ENCODE assay signal across 8 cellular contexts in the genomic region with DNA sequence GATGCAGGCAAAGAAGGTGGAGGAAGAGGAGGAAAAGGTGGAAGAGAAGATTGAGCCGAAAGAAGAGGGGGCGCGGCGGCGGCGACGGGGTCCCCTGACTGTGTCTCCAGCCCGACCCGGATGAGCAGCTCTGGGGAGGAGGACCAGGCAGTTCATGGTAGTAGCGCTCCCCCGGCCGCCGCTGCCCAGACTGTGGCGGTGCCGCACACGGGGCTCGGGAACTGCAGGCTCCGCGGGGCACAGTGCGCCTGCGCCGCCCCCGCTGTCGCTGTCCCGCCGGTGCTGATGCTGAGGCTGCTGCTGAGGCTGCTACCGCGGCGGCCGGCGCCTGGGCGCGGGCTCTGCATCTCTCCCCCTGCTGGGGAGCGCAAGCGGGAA. TPM values are rescaled to one million over a fixed set of nuclear protein-coding genes. Genes with fewer than 3 reads are reported as not detected.
DNase-seq lines count a peak whose midpoint lies in the region; ATAC-seq and TF ChIP-seq lines count a peak whose summit lies in the region.

A gene with protein sequence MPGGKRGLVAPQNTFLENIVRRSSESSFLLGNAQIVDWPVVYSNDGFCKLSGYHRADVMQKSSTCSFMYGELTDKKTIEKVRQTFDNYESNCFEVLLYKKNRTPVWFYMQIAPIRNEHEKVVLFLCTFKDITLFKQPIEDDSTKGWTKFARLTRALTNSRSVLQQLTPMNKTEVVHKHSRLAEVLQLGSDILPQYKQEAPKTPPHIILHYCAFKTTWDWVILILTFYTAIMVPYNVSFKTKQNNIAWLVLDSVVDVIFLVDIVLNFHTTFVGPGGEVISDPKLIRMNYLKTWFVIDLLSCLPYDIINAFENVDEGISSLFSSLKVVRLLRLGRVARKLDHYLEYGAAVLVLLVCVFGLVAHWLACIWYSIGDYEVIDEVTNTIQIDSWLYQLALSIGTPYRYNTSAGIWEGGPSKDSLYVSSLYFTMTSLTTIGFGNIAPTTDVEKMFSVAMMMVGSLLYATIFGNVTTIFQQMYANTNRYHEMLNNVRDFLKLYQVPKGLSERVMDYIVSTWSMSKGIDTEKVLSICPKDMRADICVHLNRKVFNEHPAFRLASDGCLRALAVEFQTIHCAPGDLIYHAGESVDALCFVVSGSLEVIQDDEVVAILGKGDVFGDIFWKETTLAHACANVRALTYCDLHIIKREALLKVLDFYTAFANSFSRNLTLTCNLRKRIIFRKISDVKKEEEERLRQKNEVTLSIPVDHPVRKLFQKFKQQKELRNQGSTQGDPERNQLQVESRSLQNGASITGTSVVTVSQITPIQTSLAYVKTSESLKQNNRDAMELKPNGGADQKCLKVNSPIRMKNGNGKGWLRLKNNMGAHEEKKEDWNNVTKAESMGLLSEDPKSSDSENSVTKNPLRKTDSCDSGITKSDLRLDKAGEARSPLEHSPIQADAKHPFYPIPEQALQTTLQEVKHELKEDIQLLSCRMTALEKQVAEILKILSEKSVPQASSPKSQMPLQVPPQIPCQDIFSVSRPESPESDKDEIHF (minus strand): TSS at position 225 of the 378 bp plus-strand sequence. CDS start 272 bp downstream, outside the sequence.

- WGBS in esophagus, 2 donors = 1% methylated on average over 31 to 35 of the region's 35 CpGs

- H3K4me1 ChIP-seq in OCI-LY3 (ENCODE audit: low read length) (peaks cover 83% of the 10 kb centered on the region), esophagus (ENCODE audit: control insufficient read depth in 2 of 2, insufficient read depth in 2 of 2, low read length in 1 of 2) (peaks cover 3 to 6% of the 10 kb centered on the region in 2 donors)

- H4K20me1 ChIP-seq in OCI-LY3 (ENCODE audit: insufficient read depth, low read length) = no peaks in the 10 kb centered on the region

- TF ChIP-seq CTCF in BJ (IDR thresholded peaks at IDR 0.05; ENCODE audit: insufficient read depth, low read depth, low read length) = no peak
- TF ChIP-seq CTCF in HFF-Myc (IDR thresholded peaks at IDR 0.05; ENCODE audit: low read depth, low read length, missing control alignments) = no peak
- TF ChIP-seq CTCF in OCI-LY3 (IDR thresholded peaks at IDR 0.05; ENCODE audit: low read depth, low read length) = no peak

- H3K4me3 ChIP-seq in BJ (ENCODE audit: low read depth, low read length) (peak within 1 kb of the TSS; percentile 39), HFF-Myc (replicated peaks; ENCODE audit: low read depth, low read length) (peak within 1 kb of the TSS; percentile 7; the same call in 1 of the 2 replicates), OCI-LY3 (ENCODE audit: low read length) (peak within 1 kb of the TSS; percentile 39), esophagus (ENCODE audit: low read depth in 1 of 2, low read length in 2 of 2) (peak within 1 kb of the TSS; percentile 14 to 25)

- H3K27me3 ChIP-seq in BJ (ENCODE audit: control insufficient read depth, insufficient read depth, low read length) (peaks cover 14% of the 10 kb centered on the region), OCI-LY3 (ENCODE audit: low read depth, low read length) (no peaks in the 10 kb centered on the region), esophagus (ENCODE audit: control insufficient read depth in 1 of 2, insufficient read depth in 2 of 2, low read length in 2 of 2) (peaks cover 9 to 26% of the 10 kb centered on the region in 2 donors)

- H3K9me3 ChIP-seq in OCI-LY3 (ENCODE audit: insufficient read depth, low read length) (0 out of 2 replicates have a peak, but pooled peaks cover 5% of the 10 kb centered on the region), esophagus (ENCODE audit: control insufficient read depth in 2 of 2, insufficient read depth in 1 of 2, low read depth in 1 of 2, low read length in 1 of 2) (peaks cover 0 to 2% of the 10 kb centered on the region in 2 donors)

- peak within 1 kb of the TSS; percentile 59; the same call in 1 of the 2 replicates for H3K9ac ChIP-seq in OCI-LY3 (ENCODE audit: low read length)

- ATAC-seq in HG03139 (IDR thresholded peaks at IDR 0.05; ENCODE audit: unreplicated experiment) = no peak

- CTCF ChIA-PET in BJ (lab: Yijun Ruan, JAX) = no interaction called here

- DNase-seq in BJ (ENCODE audit: low read depth) (no peak), HFF-Myc (ENCODE audit: extremely low read depth, low read depth) (no peak), occipital lobe (lab: John Stamatoyannopoulos, UW) (peak; percentile 47), ecto neural progenitor cell (ENCODE audit: low spot score) (no peak), HT-29 (ENCODE audit: low spot score) (no peak)

- H3K79me2 ChIP-seq in OCI-LY3 (ENCODE audit: low read length) = no peaks in the 10 kb centered on the region

- POLR2A ChIA-PET in BJ (lab: Charles Lee) = no interaction called here

- H3K4me2 ChIP-seq in OCI-LY3 (ENCODE audit: low read length) = peak within 1 kb of the TSS; percentile 55

- peak within 1 kb of the TSS; percentile 97 for H3K27ac ChIP-seq in OCI-LY3 (ENCODE audit: low read length)
- no peak within 1 kb of the TSS for H3K27ac ChIP-seq in esophagus (ENCODE audit: low read depth in 2 of 2, low read length in 1 of 2)

- H2AFZ ChIP-seq in OCI-LY3 (ENCODE audit: low read depth, low read length) = no peak within 1 kb of the TSS

- H3K36me3 ChIP-seq in BJ (ENCODE audit: control insufficient read depth, insufficient read depth, low read length) (no peaks in the 10 kb centered on the region), OCI-LY3 (replicated peaks; ENCODE audit: low read depth, low read length) (peaks cover 6% of the 10 kb centered on the region), esophagus (ENCODE audit: control insufficient read depth in 2 of 2, insufficient read depth in 2 of 2, low read length in 1 of 2) (no peaks in the 10 kb centered on the region)

RNA-seq across cellular contexts. Expression of the gene that starts here (rescaled TPM):
- polyA plus RNA-seq in BJ (2011; rRNA removed) (0.02 and 0.05 TPM in 2 replicates), esophagus (not detected)
- 0.33 and 0.41 TPM in 2 replicates for polyA minus RNA-seq in BJ (2011; rRNA and poly(A)+ RNA removed)
- 23.9 TPM for total RNA-seq in occipital lobe
- total RNA-seq in HT-29 (2014; rRNA removed; shearing (Covaris generic)) = not detected in 2 replicates

Comparison
In these comparisons a context has a peak if more than half of its experiments do, and no peak if none do; other contexts are left out.
1. RNA of the gene that starts here (total RNA-seq): 23.9 TPM in occipital lobe (single experiment); not detected in HT-29; every median in the first group is over 10 times any median in the second.
2. Peak in every context shown above with its lines, with median percentiles within 50 percentile points of each other: H3K4me3 ChIP-seq.